In genomic region chr13:28324181-28324789, GRCh38 we compare ENCODE assay signal across 8 cellular contexts.
DNase-seq lines count a peak whose midpoint lies in the region; ATAC-seq and TF ChIP-seq lines count a peak whose summit lies in the region.

No MANE protein-coding gene starts in this region.

- peak; percentile 45 for TF ChIP-seq CTCF in coronary artery (IDR thresholded peaks at IDR 0.05)
- peak; percentile 74 to 82 (median 76) for TF ChIP-seq CTCF in right lobe of liver (IDR thresholded peaks at IDR 0.05)

- POLR2A ChIA-PET in activated CD4-positive, alpha-beta T cell treated with anti-CD3 and anti-CD28 coated beads for 36 hours (lab: Charles Lee), result no interaction called here

- 2% methylated on average over 3 of the region's 4 CpGs for WGBS in right lobe of liver (ENCODE audit: insufficient coverage, low coverage, low lambda C conversion rate, missing lambda C conversion rate)

- H3K27me3 ChIP-seq in right lobe of liver, result no peaks in the 10 kb centered on the region

- peak; percentile 84 for ATAC-seq in GM21529 (IDR thresholded peaks at IDR 0.05; ENCODE audit: unreplicated experiment)
- ATAC-seq in activated CD4-positive, alpha-beta T cell treated with anti-CD3 and anti-CD28 coated beads for 36 hours, result peak; percentile 78
- peak; percentile 87 to 92 (median 90) for ATAC-seq in right lobe of liver
- ATAC-seq in GM18502 (IDR thresholded peaks at IDR 0.05; ENCODE audit: poor library complexity, unreplicated experiment), result no peak

- no peaks in the 10 kb centered on the region for H3K27me3 Mint-ChIP-seq in activated CD4-positive, alpha-beta T cell treated with anti-CD3 and anti-CD28 coated beads for 36 hours

- H3K36me3 Mint-ChIP-seq in activated CD4-positive, alpha-beta T cell treated with anti-CD3 and anti-CD28 coated beads for 36 hours (ENCODE audit: low read depth), result no peaks in the 10 kb centered on the region

- peak; percentile 23 for DNase-seq in COR-L47 (lab: John Stamatoyannopoulos, UW)
- peak; percentile 35 for DNase-seq in NCI-H345 treated with DMSO at 0.1 percent for 48 hours (lab: John Stamatoyannopoulos, UW; ENCODE audit: unreplicated experiment)
- DNase-seq in activated CD4-positive, alpha-beta T cell treated with anti-CD3 and anti-CD28 coated beads for 36 hours, result peak; percentile 74
- no peak for DNase-seq in coronary artery (ENCODE audit: low spot score)
- peak in 1 of 3 donors; percentile 57 for DNase-seq in right lobe of liver
- peak; percentile 13 to 29 for DNase-seq in stimulated activated CD8-positive, alpha-beta memory T cell treated with anti-CD3 and anti-CD28 coated beads, Interleukin-2, amount 100 ng/mL, for 48 hours (ENCODE audit: low read depth in 2 of 2)

- CTCF ChIA-PET in activated CD4-positive, alpha-beta T cell treated with anti-CD3 and anti-CD28 coated beads for 36 hours (lab: Charles Lee), result interaction anchor here (0.9 to 1.7 kb wide), 11 partner anchors 8 to 472 kb away, joined by 3 to 8 read pairs (median 4); no protein-coding TSS in a partner anchor

- no peak overlapping the region for H3K4me3 Mint-ChIP-seq in activated CD4-positive, alpha-beta T cell treated with anti-CD3 and anti-CD28 coated beads for 36 hours

- peaks cover 3% of the 10 kb centered on the region for H3K4me1 Mint-ChIP-seq in activated CD4-positive, alpha-beta T cell treated with anti-CD3 and anti-CD28 coated beads for 36 hours

- intact Hi-C loops in activated CD4-positive, alpha-beta T cell treated with anti-CD3 and anti-CD28 coated beads for 36 hours (cut with DNase I, micrococcal nuclease), result loop anchor here (1.0 to 10.0 kb wide), 5 partner anchors 312 to 1041 kb away; partner anchors contain the start of gene POMP (in 1 of the 2)
- intact Hi-C loops in right lobe of liver (cut with DNase I), result no loop called here

- H3K4me1 ChIP-seq in right lobe of liver, result no peaks in the 10 kb centered on the region

- H3K9me3 Mint-ChIP-seq in activated CD4-positive, alpha-beta T cell treated with anti-CD3 and anti-CD28 coated beads for 36 hours (ENCODE audit: low read depth), result no peaks in the 10 kb centered on the region

- no peaks in the 10 kb centered on the region for H3K36me3 ChIP-seq in right lobe of liver

- H3K9me3 ChIP-seq in right lobe of liver, result no peaks in the 10 kb centered on the region

- no peak for TF ChIP-seq POLR2A in right lobe of liver (IDR thresholded peaks at IDR 0.05)

- H3K27ac Mint-ChIP-seq in activated CD4-positive, alpha-beta T cell treated with anti-CD3 and anti-CD28 coated beads for 36 hours, result no peak overlapping the region

- H3K4me3 ChIP-seq in coronary artery (no peak overlapping the region), right lobe of liver (no peak overlapping the region)

- H3K27ac ChIP-seq in coronary artery (no peak overlapping the region), right lobe of liver (no peak overlapping the region)

Comparison
In these comparisons a context has a peak if more than half of its experiments do, and no peak if none do; other contexts are left out.
1. intact Hi-C loops: an anchor here in activated CD4-positive, alpha-beta T cell treated with anti-CD3 and anti-CD28 coated beads for 36 hours (1.0 to 10.0 kb wide); none called in right lobe of liver.